1 cellular context compared by ENCODE assay signal in the genomic region with DNA sequence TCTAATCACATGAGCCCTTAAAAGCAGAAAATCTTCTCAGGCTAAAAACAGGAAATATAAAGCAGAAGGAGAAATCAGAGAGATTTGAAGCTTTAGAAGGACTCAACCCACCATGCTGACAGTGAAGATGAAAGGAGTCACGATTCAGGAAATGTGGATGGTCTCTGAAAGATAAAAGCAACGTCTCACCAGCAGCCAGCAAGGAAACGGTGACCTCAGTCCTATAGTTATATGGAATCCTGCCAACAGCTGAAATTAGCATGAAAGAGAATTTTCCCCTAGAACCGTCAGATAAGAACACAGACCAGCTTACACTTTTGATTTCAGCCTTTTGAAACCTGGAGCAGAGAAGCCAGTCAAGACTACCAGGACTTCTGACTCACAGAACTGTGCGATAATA.
TF ChIP-seq lines count a peak whose summit lies in the region.

No MANE protein-coding gene starts in this region.

TF ChIP-seq in K562, 482 proteins besides CTCF, POLR2A, EP300 and RAD21 (continued from another document and continues in another):
- TF ChIP-seq, protein P1, sequence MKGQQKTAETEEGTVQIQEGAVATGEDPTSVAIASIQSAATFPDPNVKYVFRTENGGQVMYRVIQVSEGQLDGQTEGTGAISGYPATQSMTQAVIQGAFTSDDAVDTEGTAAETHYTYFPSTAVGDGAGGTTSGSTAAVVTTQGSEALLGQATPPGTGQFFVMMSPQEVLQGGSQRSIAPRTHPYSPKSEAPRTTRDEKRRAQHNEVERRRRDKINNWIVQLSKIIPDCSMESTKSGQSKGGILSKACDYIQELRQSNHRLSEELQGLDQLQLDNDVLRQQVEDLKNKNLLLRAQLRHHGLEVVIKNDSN (CRISPR knock-in tag; IDR thresholded peaks at IDR 0.05) = no peak
- TF ChIP-seq SETDB1 (IDR thresholded peaks at IDR 0.05; ENCODE audit: low read length) (no peak), NFATC3 (IDR thresholded peaks at IDR 0.05) (no peak), FOS (IDR thresholded peaks at IDR 0.05; ENCODE audit: extremely low read depth, insufficient read length) (no peak), NRF1 (conservative IDR thresholded peaks at IDR 0.05 in 1 of 2, IDR thresholded peaks at IDR 0.05 in 1 of 2) (no peak), RB1 (IDR thresholded peaks at IDR 0.05; ENCODE audit: low read depth) (no peak), KLF6 (CRISPR knock-in tag; IDR thresholded peaks at IDR 0.05; ENCODE audit: borderline replicate concordance) (no peak), HDGF (IDR thresholded peaks at IDR 0.05) (no peak), KDM5B (IDR thresholded peaks at IDR 0.05; ENCODE audit: insufficient replicate concordance, low read depth, low read length) (no peak), JUND (IDR thresholded peaks at IDR 0.05; ENCODE audit: borderline replicate concordance, low read depth, low read length) (peak; percentile 22; the same call in 1 of the 2 replicates), JUND (tag; IDR thresholded peaks at IDR 0.05; ENCODE audit: borderline replicate concordance, low read depth, low read length) (peak; percentile 57; the same call in 1 of the 3 replicates), ATF7 (IDR thresholded peaks at IDR 0.05) (peak; percentile 62), PCBP2 (IDR thresholded peaks at IDR 0.05; ENCODE audit: low read depth, low read length, poor library complexity, severe bottlenecking) (no peak), SP1 (CRISPR knock-in tag; IDR thresholded peaks at IDR 0.05) (no peak), TAF7 (tag; IDR thresholded peaks at IDR 0.05) (no peak), BMI1 (IDR thresholded peaks at IDR 0.05; ENCODE audit: low read length) (no peak), ZNF699 (CRISPR knock-in tag; IDR thresholded peaks at IDR 0.05; ENCODE audit: insufficient replicate concordance) (no peak), ZNF174 (CRISPR knock-in tag; IDR thresholded peaks at IDR 0.05) (no peak), NKRF (IDR thresholded peaks at IDR 0.05; ENCODE audit: borderline replicate concordance) (no peak), FOXP1 (CRISPR knock-in tag; IDR thresholded peaks at IDR 0.05) (no peak)
- TF ChIP-seq, protein P2, sequence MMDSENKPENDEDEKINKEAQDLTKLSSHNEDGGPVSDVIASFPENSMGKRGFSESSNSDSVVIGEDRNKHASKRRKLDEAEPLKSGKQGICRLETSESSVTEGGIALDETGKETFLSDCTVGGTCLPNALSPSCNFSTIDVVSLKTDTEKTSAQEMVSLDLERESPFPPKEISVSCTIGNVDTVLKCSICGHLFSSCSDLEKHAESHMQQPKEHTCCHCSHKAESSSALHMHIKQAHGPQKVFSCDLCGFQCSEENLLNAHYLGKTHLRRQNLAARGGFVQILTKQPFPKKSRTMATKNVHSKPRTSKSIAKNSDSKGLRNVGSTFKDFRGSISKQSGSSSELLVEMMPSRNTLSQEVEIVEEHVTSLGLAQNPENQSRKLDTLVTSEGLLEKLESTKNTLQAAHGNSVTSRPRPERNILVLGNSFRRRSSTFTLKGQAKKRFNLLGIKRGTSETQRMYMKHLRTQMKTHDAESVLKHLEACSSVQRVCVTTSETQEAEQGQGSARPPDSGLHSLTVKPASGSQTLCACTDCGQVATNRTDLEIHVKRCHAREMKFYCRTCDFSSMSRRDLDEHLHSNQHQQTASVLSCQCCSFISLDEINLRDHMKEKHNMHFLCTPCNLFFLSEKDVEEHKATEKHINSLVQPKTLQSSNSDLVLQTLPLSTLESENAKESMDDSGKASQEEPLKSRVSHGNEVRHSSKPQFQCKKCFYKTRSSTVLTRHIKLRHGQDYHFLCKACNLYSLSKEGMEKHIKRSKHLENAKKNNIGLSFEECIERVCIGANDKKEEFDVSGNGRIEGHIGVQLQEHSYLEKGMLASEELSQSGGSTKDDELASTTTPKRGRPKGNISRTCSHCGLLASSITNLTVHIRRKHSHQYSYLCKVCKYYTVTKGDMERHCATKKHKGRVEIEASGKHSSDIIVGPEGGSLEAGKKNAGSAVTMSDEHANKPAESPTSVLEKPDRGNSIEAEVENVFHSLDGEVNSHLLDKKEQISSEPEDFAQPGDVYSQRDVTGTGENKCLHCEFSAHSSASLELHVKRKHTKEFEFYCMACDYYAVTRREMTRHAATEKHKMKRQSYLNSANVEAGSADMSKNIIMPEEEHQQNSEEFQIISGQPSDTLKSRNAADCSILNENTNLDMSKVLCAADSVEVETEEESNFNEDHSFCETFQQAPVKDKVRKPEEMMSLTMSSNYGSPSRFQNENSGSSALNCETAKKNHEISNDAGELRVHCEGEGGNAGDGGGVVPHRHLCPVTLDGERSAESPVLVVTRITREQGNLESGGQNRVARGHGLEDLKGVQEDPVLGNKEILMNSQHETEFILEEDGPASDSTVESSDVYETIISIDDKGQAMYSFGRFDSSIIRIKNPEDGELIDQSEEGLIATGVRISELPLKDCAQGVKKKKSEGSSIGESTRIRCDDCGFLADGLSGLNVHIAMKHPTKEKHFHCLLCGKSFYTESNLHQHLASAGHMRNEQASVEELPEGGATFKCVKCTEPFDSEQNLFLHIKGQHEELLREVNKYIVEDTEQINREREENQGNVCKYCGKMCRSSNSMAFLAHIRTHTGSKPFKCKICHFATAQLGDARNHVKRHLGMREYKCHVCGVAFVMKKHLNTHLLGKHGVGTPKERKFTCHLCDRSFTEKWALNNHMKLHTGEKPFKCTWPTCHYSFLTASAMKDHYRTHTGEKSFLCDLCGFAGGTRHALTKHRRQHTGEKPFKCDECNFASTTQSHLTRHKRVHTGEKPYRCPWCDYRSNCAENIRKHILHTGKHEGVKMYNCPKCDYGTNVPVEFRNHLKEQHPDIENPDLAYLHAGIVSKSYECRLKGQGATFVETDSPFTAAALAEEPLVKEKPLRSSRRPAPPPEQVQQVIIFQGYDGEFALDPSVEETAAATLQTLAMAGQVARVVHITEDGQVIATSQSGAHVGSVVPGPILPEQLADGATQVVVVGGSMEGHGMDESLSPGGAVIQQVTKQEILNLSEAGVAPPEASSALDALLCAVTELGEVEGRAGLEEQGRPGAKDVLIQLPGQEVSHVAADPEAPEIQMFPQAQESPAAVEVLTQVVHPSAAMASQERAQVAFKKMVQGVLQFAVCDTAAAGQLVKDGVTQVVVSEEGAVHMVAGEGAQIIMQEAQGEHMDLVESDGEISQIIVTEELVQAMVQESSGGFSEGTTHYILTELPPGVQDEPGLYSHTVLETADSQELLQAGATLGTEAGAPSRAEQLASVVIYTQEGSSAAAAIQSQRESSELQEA (IDR thresholded peaks at IDR 0.05; ENCODE audit: low read depth) = no peak
- TF ChIP-seq, protein P3, sequence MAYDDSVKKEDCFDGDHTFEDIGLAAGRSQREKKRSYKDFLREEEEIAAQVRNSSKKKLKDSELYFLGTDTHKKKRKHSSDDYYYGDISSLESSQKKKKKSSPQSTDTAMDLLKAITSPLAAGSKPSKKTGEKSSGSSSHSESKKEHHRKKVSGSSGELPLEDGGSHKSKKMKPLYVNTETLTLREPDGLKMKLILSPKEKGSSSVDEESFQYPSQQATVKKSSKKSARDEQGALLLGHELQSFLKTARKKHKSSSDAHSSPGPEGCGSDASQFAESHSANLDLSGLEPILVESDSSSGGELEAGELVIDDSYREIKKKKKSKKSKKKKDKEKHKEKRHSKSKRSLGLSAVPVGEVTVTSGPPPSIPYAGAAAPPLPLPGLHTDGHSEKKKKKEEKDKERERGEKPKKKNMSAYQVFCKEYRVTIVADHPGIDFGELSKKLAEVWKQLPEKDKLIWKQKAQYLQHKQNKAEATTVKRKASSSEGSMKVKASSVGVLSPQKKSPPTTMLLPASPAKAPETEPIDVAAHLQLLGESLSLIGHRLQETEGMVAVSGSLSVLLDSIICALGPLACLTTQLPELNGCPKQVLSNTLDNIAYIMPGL (CRISPR knock-in tag; IDR thresholded peaks at IDR 0.05) = no peak
- TF ChIP-seq, protein P4, sequence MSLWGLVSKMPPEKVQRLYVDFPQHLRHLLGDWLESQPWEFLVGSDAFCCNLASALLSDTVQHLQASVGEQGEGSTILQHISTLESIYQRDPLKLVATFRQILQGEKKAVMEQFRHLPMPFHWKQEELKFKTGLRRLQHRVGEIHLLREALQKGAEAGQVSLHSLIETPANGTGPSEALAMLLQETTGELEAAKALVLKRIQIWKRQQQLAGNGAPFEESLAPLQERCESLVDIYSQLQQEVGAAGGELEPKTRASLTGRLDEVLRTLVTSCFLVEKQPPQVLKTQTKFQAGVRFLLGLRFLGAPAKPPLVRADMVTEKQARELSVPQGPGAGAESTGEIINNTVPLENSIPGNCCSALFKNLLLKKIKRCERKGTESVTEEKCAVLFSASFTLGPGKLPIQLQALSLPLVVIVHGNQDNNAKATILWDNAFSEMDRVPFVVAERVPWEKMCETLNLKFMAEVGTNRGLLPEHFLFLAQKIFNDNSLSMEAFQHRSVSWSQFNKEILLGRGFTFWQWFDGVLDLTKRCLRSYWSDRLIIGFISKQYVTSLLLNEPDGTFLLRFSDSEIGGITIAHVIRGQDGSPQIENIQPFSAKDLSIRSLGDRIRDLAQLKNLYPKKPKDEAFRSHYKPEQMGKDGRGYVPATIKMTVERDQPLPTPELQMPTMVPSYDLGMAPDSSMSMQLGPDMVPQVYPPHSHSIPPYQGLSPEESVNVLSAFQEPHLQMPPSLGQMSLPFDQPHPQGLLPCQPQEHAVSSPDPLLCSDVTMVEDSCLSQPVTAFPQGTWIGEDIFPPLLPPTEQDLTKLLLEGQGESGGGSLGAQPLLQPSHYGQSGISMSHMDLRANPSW (CRISPR knock-in tag; IDR thresholded peaks at IDR 0.05) = no peak
- TF ChIP-seq, protein P5, sequence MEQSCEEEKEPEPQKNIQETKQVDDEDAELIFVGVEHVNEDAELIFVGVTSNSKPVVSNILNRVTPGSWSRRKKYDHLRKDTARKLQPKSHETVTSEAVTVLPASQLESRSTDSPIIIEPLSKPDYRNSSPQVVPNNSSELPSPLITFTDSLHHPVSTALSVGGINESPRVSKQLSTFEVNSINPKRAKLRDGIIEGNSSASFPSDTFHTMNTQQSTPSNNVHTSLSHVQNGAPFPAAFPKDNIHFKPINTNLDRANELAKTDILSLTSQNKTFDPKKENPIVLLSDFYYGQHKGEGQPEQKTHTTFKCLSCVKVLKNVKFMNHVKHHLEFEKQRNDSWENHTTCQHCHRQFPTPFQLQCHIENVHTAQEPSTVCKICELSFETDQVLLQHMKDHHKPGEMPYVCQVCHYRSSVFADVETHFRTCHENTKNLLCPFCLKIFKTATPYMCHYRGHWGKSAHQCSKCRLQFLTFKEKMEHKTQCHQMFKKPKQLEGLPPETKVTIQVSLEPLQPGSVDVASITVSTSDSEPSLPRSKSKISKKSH (CRISPR knock-in tag; IDR thresholded peaks at IDR 0.05) = no peak
- TF ChIP-seq, protein P6, sequence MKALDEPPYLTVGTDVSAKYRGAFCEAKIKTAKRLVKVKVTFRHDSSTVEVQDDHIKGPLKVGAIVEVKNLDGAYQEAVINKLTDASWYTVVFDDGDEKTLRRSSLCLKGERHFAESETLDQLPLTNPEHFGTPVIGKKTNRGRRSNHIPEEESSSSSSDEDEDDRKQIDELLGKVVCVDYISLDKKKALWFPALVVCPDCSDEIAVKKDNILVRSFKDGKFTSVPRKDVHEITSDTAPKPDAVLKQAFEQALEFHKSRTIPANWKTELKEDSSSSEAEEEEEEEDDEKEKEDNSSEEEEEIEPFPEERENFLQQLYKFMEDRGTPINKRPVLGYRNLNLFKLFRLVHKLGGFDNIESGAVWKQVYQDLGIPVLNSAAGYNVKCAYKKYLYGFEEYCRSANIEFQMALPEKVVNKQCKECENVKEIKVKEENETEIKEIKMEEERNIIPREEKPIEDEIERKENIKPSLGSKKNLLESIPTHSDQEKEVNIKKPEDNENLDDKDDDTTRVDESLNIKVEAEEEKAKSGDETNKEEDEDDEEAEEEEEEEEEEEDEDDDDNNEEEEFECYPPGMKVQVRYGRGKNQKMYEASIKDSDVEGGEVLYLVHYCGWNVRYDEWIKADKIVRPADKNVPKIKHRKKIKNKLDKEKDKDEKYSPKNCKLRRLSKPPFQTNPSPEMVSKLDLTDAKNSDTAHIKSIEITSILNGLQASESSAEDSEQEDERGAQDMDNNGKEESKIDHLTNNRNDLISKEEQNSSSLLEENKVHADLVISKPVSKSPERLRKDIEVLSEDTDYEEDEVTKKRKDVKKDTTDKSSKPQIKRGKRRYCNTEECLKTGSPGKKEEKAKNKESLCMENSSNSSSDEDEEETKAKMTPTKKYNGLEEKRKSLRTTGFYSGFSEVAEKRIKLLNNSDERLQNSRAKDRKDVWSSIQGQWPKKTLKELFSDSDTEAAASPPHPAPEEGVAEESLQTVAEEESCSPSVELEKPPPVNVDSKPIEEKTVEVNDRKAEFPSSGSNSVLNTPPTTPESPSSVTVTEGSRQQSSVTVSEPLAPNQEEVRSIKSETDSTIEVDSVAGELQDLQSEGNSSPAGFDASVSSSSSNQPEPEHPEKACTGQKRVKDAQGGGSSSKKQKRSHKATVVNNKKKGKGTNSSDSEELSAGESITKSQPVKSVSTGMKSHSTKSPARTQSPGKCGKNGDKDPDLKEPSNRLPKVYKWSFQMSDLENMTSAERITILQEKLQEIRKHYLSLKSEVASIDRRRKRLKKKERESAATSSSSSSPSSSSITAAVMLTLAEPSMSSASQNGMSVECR (CRISPR knock-in tag; IDR thresholded peaks at IDR 0.05) = no peak
- TF ChIP-seq, protein P7, sequence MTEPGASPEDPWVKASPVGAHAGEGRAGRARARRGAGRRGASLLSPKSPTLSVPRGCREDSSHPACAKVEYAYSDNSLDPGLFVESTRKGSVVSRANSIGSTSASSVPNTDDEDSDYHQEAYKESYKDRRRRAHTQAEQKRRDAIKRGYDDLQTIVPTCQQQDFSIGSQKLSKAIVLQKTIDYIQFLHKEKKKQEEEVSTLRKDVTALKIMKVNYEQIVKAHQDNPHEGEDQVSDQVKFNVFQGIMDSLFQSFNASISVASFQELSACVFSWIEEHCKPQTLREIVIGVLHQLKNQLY (CRISPR knock-in tag; conservative IDR thresholded peaks at IDR 0.05) = no peak
- TF ChIP-seq, protein P8, sequence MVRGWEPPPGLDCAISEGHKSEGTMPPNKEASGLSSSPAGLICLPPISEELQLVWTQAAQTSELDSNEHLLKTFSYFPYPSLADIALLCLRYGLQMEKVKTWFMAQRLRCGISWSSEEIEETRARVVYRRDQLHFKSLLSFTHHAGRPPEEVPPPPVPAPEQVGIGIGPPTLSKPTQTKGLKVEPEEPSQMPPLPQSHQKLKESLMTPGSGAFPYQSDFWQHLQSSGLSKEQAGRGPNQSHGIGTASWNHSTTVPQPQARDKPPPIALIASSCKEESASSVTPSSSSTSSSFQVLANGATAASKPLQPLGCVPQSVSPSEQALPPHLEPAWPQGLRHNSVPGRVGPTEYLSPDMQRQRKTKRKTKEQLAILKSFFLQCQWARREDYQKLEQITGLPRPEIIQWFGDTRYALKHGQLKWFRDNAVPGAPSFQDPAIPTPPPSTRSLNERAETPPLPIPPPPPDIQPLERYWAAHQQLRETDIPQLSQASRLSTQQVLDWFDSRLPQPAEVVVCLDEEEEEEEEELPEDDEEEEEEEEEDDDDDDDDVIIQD (CRISPR knock-in tag; IDR thresholded peaks at IDR 0.05) = no peak
